In the genomic region with DNA sequence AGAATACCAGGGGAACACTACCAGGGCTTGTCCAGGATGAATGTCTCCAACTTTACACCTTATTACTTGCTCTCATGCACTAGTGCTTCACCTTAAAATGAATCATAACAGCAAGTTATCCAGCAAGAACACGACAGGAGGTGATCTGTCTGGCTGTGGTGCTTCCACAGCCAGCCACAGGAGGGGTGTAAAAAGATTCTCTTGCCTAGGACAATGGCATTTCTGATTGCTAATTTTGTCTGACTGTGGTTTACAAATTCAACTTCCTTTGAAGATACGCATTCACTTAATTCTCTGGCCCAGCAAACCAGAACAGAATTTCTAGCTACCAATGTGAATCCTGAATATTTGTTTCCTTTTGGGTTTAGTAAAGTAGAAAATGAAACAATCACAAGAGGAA, we compare ENCODE assay signal across 9 cellular contexts. TPM values are rescaled to one million over a fixed set of nuclear protein-coding genes. Genes with fewer than 3 reads are reported as not detected.
DNase-seq lines count a peak whose midpoint lies in the region; ATAC-seq and TF ChIP-seq lines count a peak whose summit lies in the region.
"Had no signal": no experiment of that assay in that cellular context is flagged by ENCODE, and none has a peak within 500 bp of the region (broad histone marks: within the 10 kb centered on the region; RNA-seq: fewer than 3 reads in every experiment).

No MANE protein-coding gene starts in this region.

- 6 to 19% (median 15%) methylated on average over 2 of the region's 2 CpGs for WGBS in heart left ventricle, 4 donors

- H3K9me3 ChIP-seq in heart left ventricle, result no peaks in the 10 kb centered on the region

- peak; percentile 13; the same call in 1 of the 2 replicates for TF ChIP-seq CTCF in BJ (IDR thresholded peaks at IDR 0.05; ENCODE audit: insufficient read depth, low read depth, low read length)
- peak in 6 of 12 donors; percentile 14 to 39 (median 28) for TF ChIP-seq CTCF in heart left ventricle (IDR thresholded peaks at IDR 0.05)

- DNase-seq in BJ (ENCODE audit: low read depth) (no peak), RPMI8226 (peak; percentile 41), heart left ventricle (no peak)
- no peak for DNase-seq in stimulated activated naive CD4-positive, alpha-beta T cell (lab: John Stamatoyannopoulos, UW)

- H3K4me3 ChIP-seq in BJ (ENCODE audit: low read depth, low read length) (no peak overlapping the region), heart left ventricle (no peak overlapping the region)

- POLR2A ChIA-PET in BJ (lab: Charles Lee), result no interaction called here

- no peak for TF ChIP-seq POLR2A in heart left ventricle (IDR thresholded peaks at IDR 0.05)

- H3K4me1 ChIP-seq in heart left ventricle, result peaks cover 0 to 22% (median 11%) of the 10 kb centered on the region in 12 donors

- H3K27ac ChIP-seq in heart left ventricle, result peak overlapping the region; percentile 69 to 89 (median 86)
- H3K27ac ChIP-seq: HL-60 had no signal

- CTCF ChIA-PET in BJ (lab: Yijun Ruan, JAX), result no interaction called here

- intact Hi-C loops in heart left ventricle (cut with DNase I), result no loop called here

- H3K36me3 ChIP-seq in BJ (ENCODE audit: control insufficient read depth, insufficient read depth, low read length), result no peaks in the 10 kb centered on the region
- no peaks in the 10 kb centered on the region for H3K36me3 ChIP-seq in heart left ventricle

- H3K27me3 ChIP-seq in BJ (ENCODE audit: control insufficient read depth, insufficient read depth, low read length) (no peaks in the 10 kb centered on the region), heart left ventricle (no peaks in the 10 kb centered on the region)

- peak; percentile 57 for ATAC-seq in GM21390 (IDR thresholded peaks at IDR 0.05; ENCODE audit: unreplicated experiment)
- ATAC-seq in heart left ventricle, result peak; percentile 25 to 57 (median 37)
- no peak for ATAC-seq in HG02642 (IDR thresholded peaks at IDR 0.05; ENCODE audit: poor library complexity, unreplicated experiment)
- no peak for ATAC-seq in HG03457 (IDR thresholded peaks at IDR 0.05; ENCODE audit: unreplicated experiment)
- no peak for ATAC-seq in HG02938 (IDR thresholded peaks at IDR 0.05; ENCODE audit: unreplicated experiment)

RNA-seq across cellular contexts. Expression of a gene that starts 23.1 kb away (rescaled TPM):
- 13.9 and 23.2 TPM in 2 replicates for polyA plus RNA-seq in BJ (2011; rRNA removed)
- polyA minus RNA-seq in BJ (2011; rRNA and poly(A)+ RNA removed), result 12.8 and 15.3 TPM in 2 replicates
- total RNA-seq in heart left ventricle, result 10 to 100 TPM; 12.6 to 23.1 (median 15.5) TPM
- polyA plus RNA-seq in heart left ventricle, result 10 to 100 TPM in 1 of 2 donors, 1 to 10 TPM in 1; 7.7 to 15.2 TPM

RNA-seq across cellular contexts. Expression of a gene that starts 23.5 kb away (rescaled TPM):
- polyA plus RNA-seq in BJ (2011; rRNA removed), result 10.4 and 13.7 TPM in 2 replicates
- 12.4 and 18.7 TPM in 2 replicates for polyA minus RNA-seq in BJ (2011; rRNA and poly(A)+ RNA removed)
- 100 to 1,000 TPM in 6 of 9 donors, 10 to 100 TPM in 3; 56.9 to 208 (median 128) TPM for total RNA-seq in heart left ventricle
- 10 to 100 TPM; 27.9 to 51.6 TPM for polyA plus RNA-seq in heart left ventricle

Comparison
In these comparisons a context has a peak if more than half of its experiments do, and no peak if none do; other contexts are left out.
1. ATAC-seq: peak in GM21390 (single experiment) and heart left ventricle (4 of 4); none in HG02642 (single experiment), HG03457 (single experiment) and HG02938 (single experiment).